ENCODE assay signal across 8 cellular contexts in genomic region chr1:31548899-31549806, GRCh38. TPM values are rescaled to one million over a fixed set of nuclear protein-coding genes. Genes with fewer than 3 reads are reported as not detected.
DNase-seq lines count a peak whose midpoint lies in the region; ATAC-seq and TF ChIP-seq lines count a peak whose summit lies in the region.

No MANE protein-coding gene starts in this region.

- H3K9ac ChIP-seq in liver (ENCODE audit: low read depth in 1 of 2, low read length in 2 of 2): peak overlapping the region in 1 of 2 donors; percentile 61

- H3K4me3 Mint-ChIP-seq in activated CD4-positive, alpha-beta T cell treated with anti-CD3 and anti-CD28 coated beads, Interleukin-2, amount 10 ng/mL, durations not matched to agents 7 days and 5 days: peak overlapping the region; percentile 33

- peak overlapping the region; percentile 48 to 63 for H3K27ac ChIP-seq in liver (ENCODE audit: low read depth in 1 of 2, low read length in 2 of 2)

- H3K36me3 ChIP-seq in liver (ENCODE audit: control insufficient read depth in 4 of 4, insufficient read depth in 3 of 4, low read depth in 1 of 4, low read length in 3 of 4): no peaks in the 10 kb centered on the region

- TF ChIP-seq RAD21 in liver (IDR thresholded peaks at IDR 0.05): peak; percentile 99

- peak; percentile 99 for TF ChIP-seq CTCF in liver (IDR thresholded peaks at IDR 0.05; ENCODE audit: low read depth, low read length, missing input control)

- H3K4me3 ChIP-seq in liver (ENCODE audit: low read depth in 1 of 3, low read length in 3 of 3): no peak overlapping the region

- DNase-seq in AML-193 (lab: John Stamatoyannopoulos, UW): peak; percentile 83 to 86
- peak; percentile 67 to 85 for DNase-seq in NCI-H524 (lab: John Stamatoyannopoulos, UW)
- peak; percentile 92 for DNase-seq in activated CD4-positive, alpha-beta T cell treated with anti-CD3 and anti-CD28 coated beads, Interleukin-2, amount 10 ng/mL, durations not matched to agents 7 days and 5 days
- peak; percentile 82 to 85 for DNase-seq in dermis microvascular lymphatic vessel endothelial cell (ENCODE audit: low read depth in 2 of 2)
- DNase-seq in stimulated activated CD4-positive, alpha-beta T cell treated with anti-CD3 and anti-CD28 coated beads, TNF-alpha, amount 100 ng/mL, for 1 hour (ENCODE audit: low read depth in 3 of 3, low spot score in 1 of 3): peak; percentile 55 to 88 (median 68)

- H3K4me1 Mint-ChIP-seq in activated CD4-positive, alpha-beta T cell treated with anti-CD3 and anti-CD28 coated beads, Interleukin-2, amount 10 ng/mL, durations not matched to agents 7 days and 5 days: peaks cover 12% of the 10 kb centered on the region

- CTCF ChIA-PET in activated CD4-positive, alpha-beta T cell treated with anti-CD3 and anti-CD28 coated beads, Interleukin-2, amount 10 ng/mL, durations not matched to agents 7 days and 5 days (lab: Charles Lee): interaction anchor here (0.6 to 2.8 kb wide), 15 partner anchors 11 to 1096 kb away, joined by 3 to 24 read pairs (median 3); no protein-coding TSS in a partner anchor

- H3K36me3 Mint-ChIP-seq in activated CD4-positive, alpha-beta T cell treated with anti-CD3 and anti-CD28 coated beads, Interleukin-2, amount 10 ng/mL, durations not matched to agents 7 days and 5 days (ENCODE audit: low read depth): no peaks in the 10 kb centered on the region

- peaks cover 3 to 15% (median 8%) of the 10 kb centered on the region in 4 donors for H3K4me1 ChIP-seq in liver (ENCODE audit: control insufficient read depth in 4 of 4, insufficient read depth in 4 of 4, low read length in 3 of 4)

- ATAC-seq in GM19035 (IDR thresholded peaks at IDR 0.05; ENCODE audit: unreplicated experiment): peak; percentile 67
- ATAC-seq in HG03439 (IDR thresholded peaks at IDR 0.05; ENCODE audit: unreplicated experiment): peak; percentile 76

- POLR2A ChIA-PET in activated CD4-positive, alpha-beta T cell treated with anti-CD3 and anti-CD28 coated beads, Interleukin-2, amount 10 ng/mL, durations not matched to agents 7 days and 5 days (lab: Charles Lee): interaction anchor here (0.6 kb wide), 1 partner anchor 95 kb away, joined by 13 read pairs; no protein-coding TSS in a partner anchor

- 9% methylated on average over 24 of the region's 24 CpGs for WGBS in liver

- no peaks in the 10 kb centered on the region for H3K9me3 Mint-ChIP-seq in activated CD4-positive, alpha-beta T cell treated with anti-CD3 and anti-CD28 coated beads, Interleukin-2, amount 10 ng/mL, durations not matched to agents 7 days and 5 days

- H3K27me3 ChIP-seq in liver (ENCODE audit: control insufficient read depth in 4 of 4, insufficient read depth in 4 of 4, low read length in 3 of 4): no peaks in the 10 kb centered on the region

- H3K9me3 ChIP-seq in liver (ENCODE audit: control insufficient read depth in 4 of 4, low read length in 3 of 4): no peaks in the 10 kb centered on the region

- H3K27me3 Mint-ChIP-seq in activated CD4-positive, alpha-beta T cell treated with anti-CD3 and anti-CD28 coated beads, Interleukin-2, amount 10 ng/mL, durations not matched to agents 7 days and 5 days: peaks cover 11% of the 10 kb centered on the region

- H3K27ac Mint-ChIP-seq in activated CD4-positive, alpha-beta T cell treated with anti-CD3 and anti-CD28 coated beads, Interleukin-2, amount 10 ng/mL, durations not matched to agents 7 days and 5 days: peak overlapping the region; percentile 81

TF ChIP-seq in liver, 16 proteins besides CTCF, POLR2A, EP300 and RAD21:
- no peak for TF ChIP-seq SP1 (IDR thresholded peaks at IDR 0.05)
- peak; percentile 15 to 75 for TF ChIP-seq RXRA (IDR thresholded peaks at IDR 0.05)
- TF ChIP-seq JUND (IDR thresholded peaks at IDR 0.05): no peak
- peak; percentile 24 for TF ChIP-seq YY1 (IDR thresholded peaks at IDR 0.05)
- peak; percentile 23 to 39 for TF ChIP-seq HNF4A (conservative IDR thresholded peaks at IDR 0.05)
- peak; percentile 39 for TF ChIP-seq NR2F2 (IDR thresholded peaks at IDR 0.05)

RNA-seq across cellular contexts. Expression of gene TINAGL1, which starts 27.2 kb away (rescaled TPM):
- total RNA-seq in activated CD4-positive, alpha-beta T cell treated with anti-CD3 and anti-CD28 coated beads, Interleukin-2, amount 10 ng/mL, durations not matched to agents 7 days and 5 days: not detected
- total RNA-seq in dermis microvascular lymphatic vessel endothelial cell (273 and 289 TPM in 2 replicates), liver (10 to 100 TPM; 16.1 to 52.9 TPM)
- 10 to 100 TPM in 1 of 2 donors, 1 to 10 TPM in 1; 8.7 to 35.0 TPM for polyA plus RNA-seq in liver

Comparison
In these comparisons a context has a peak if more than half of its experiments do, and no peak if none do; other contexts are left out.
1. RNA of gene TINAGL1, which starts 27.2 kb away (total RNA-seq): 273 to 289 TPM in dermis microvascular lymphatic vessel endothelial cell and 16.1 to 52.9 TPM in liver; not detected in activated CD4-positive, alpha-beta T cell treated with anti-CD3 and anti-CD28 coated beads, Interleukin-2, amount 10 ng/mL, durations not matched to agents 7 days and 5 days; every median in the first group is over 10 times any median in the second.
2. Peak in every context shown above with its lines, with median percentiles within 50 percentile points of each other: DNase-seq.